ENCODE assay signal across 1 cellular context in genomic region chr6:13339863-13340635, GRCh38.
TF ChIP-seq lines count a peak whose summit lies in the region.

No MANE protein-coding gene starts in this region.

TF ChIP-seq in H1, 55 proteins besides CTCF, POLR2A, EP300 and RAD21:
- TF ChIP-seq KDM1A (IDR thresholded peaks at IDR 0.05; ENCODE audit: borderline replicate concordance, low read length) (peak; percentile 64; the same call in 1 of the 2 replicates), TBP (IDR thresholded peaks at IDR 0.05; ENCODE audit: low read depth, low read length) (no peak)
TF ChIP-seq in H1: peak in this region for 1.
